ENCODE assay signal across 8 cellular contexts in genomic region chr19:56252699-56253422, GRCh38. TPM values are rescaled to one million over a fixed set of nuclear protein-coding genes. Genes with fewer than 3 reads are reported as not detected.
A peak's percentile ranks its signal among the peaks of the same experiment; 100 is the strongest.
DNase-seq lines count a peak whose midpoint lies in the region; ATAC-seq, FAIRE-seq and TF ChIP-seq lines count a peak whose summit lies in the region.

No MANE protein-coding gene starts in this region.

- H3K4me3 ChIP-seq in A549, result no peak overlapping the region

- H3K27me3 Mint-ChIP-seq in central memory CD8-positive, alpha-beta T cell, result no peaks in the 10 kb centered on the region

- ATAC-seq in A549 (peak; percentile 83 to 96; a peak in 5 of 6 replicates), GM18511 (IDR thresholded peaks at IDR 0.05; ENCODE audit: unreplicated experiment) (peak; percentile 50), GM18868 (IDR thresholded peaks at IDR 0.05; ENCODE audit: unreplicated experiment) (no peak)
- no peak for ATAC-seq in central memory CD8-positive, alpha-beta T cell (replicated peaks; ENCODE audit: extremely low read depth, poor library complexity, severe bottlenecking)

- no peaks in the 10 kb centered on the region for H3K4me1 ChIP-seq in A549

- no peak for TF ChIP-seq EP300 in A549 (IDR thresholded peaks at IDR 0.05)

- 15% methylated on average over 10 of the region's 10 CpGs for WGBS in A549 (ENCODE audit: missing lambda C conversion rate)

- DNase-seq in A549 (ENCODE audit: low read depth in 1 of 2, low spot score in 1 of 2) (peak; percentile 68 to 87), NCI-H2107 treated with DMSO at 0.1 percent for 48 hours (lab: John Stamatoyannopoulos, UW; ENCODE audit: unreplicated experiment) (peak; percentile 38), left kidney (ENCODE audit: low read depth, low spot score) (peak; percentile 92)
- peak; percentile 59 to 71 for DNase-seq in activated CD4-positive, alpha-beta T cell treated with anti-CD3 and anti-CD28 coated beads for 24 hours (ENCODE audit: low read depth in 2 of 2)
- peak; percentile 46 to 47 for DNase-seq in central memory CD8-positive, alpha-beta T cell (ENCODE audit: low spot score in 2 of 2)
- peak; percentile 48 to 68 for DNase-seq in stimulated activated CD4-positive, alpha-beta T cell treated with anti-CD3 and anti-CD28 coated beads, Interleukin-4, amount 100 ng/mL, for 4 hours

- H3K27ac Mint-ChIP-seq in central memory CD8-positive, alpha-beta T cell (ENCODE audit: low read depth), result no peak overlapping the region

- H3K36me3 Mint-ChIP-seq in central memory CD8-positive, alpha-beta T cell (ENCODE audit: insufficient read depth), result no peaks in the 10 kb centered on the region

- no peak overlapping the region for H3K4me2 ChIP-seq in A549

- H3K27ac ChIP-seq in A549, result no peak overlapping the region

- CTCF ChIA-PET in A549 (lab: Yijun Ruan, JAX), result interaction anchor here (0.6 to 5.6 kb wide), 36 partner anchors 8 to 620 kb away, joined by 3 to 51 read pairs (median 4); partner anchors contain the start of gene ZSCAN5A

- TF ChIP-seq POLR2A in A549 (IDR thresholded peaks at IDR 0.05; ENCODE audit: low read length), result no peak

- POLR2A ChIA-PET in A549 (lab: Yijun Ruan, JAX), result interaction anchor here (0.7 to 1.1 kb wide), 3 partner anchors 63 to 141 kb away, joined by 3 to 7 read pairs (median 4); no protein-coding TSS in a partner anchor

- peaks cover 9% of the 10 kb centered on the region for H3K4me1 Mint-ChIP-seq in central memory CD8-positive, alpha-beta T cell

- peak; percentile 20 to 67; a peak in 3 of 5 replicates for TF ChIP-seq RAD21 in A549 (conservative IDR thresholded peaks at IDR 0.05 in 1 of 2, IDR thresholded peaks at IDR 0.05 in 1 of 2)

- H3K4me3 Mint-ChIP-seq in central memory CD8-positive, alpha-beta T cell, result no peak overlapping the region

- H3K9me3 Mint-ChIP-seq in central memory CD8-positive, alpha-beta T cell, result no peaks in the 10 kb centered on the region

- H3K9me3 ChIP-seq in A549, result peaks cover 28% of the 10 kb centered on the region

- peak; percentile 35; the same call in 2 of the 3 replicates for TF ChIP-seq CTCF in A549 (IDR thresholded peaks at IDR 0.05)

- no peak for FAIRE-seq in A549 (lab: Jason Lieb, UNC)

TF ChIP-seq in A549, 52 proteins besides CTCF, POLR2A, EP300 and RAD21:
- TF ChIP-seq POLR2AphosphoS2 (conservative IDR thresholded peaks at IDR 0.05; ENCODE audit: low read length) (no peak), EHF (CRISPR knock-in tag; IDR thresholded peaks at IDR 0.05) (no peak), EHMT2 (IDR thresholded peaks at IDR 0.05; ENCODE audit: low read depth) (peak; percentile 83), SMC3 (IDR thresholded peaks at IDR 0.05) (peak; percentile 19; the same call in 1 of the 3 replicates)

RNA-seq across cellular contexts. Expression of gene EDDM13, which starts 19.7 kb away (rescaled TPM):
- not detected in 2 replicates for polyA plus RNA-seq in A549 (2011; rRNA removed)
- polyA plus RNA-seq in A549 (2012; cell fraction: cytosol; rRNA removed), result not detected in 2 replicates
- polyA plus RNA-seq in A549 (2012; cell fraction: nucleus; rRNA removed), result not detected in 2 replicates
- polyA plus RNA-seq in A549 (2017; fragmentation: RNase III; extraction: RNeasy Plus Mini Kit Qiagen cat#74134 plus additional on column Dnase treatment), result not detected in 3 replicates
- not detected in 2 replicates for polyA minus RNA-seq in A549 (2011; rRNA and poly(A)+ RNA removed)

RNA-seq across cellular contexts. Expression of gene ZSCAN5C, which starts 50.8 kb away (rescaled TPM):
- polyA plus RNA-seq in A549 (2011; rRNA removed) (not detected in 2 replicates), A549 (2017; fragmentation: RNase III; extraction: RNeasy Plus Mini Kit Qiagen cat#74134 plus additional on column Dnase treatment) (not detected in 3 replicates)
- not detected in 2 replicates for polyA plus RNA-seq in A549 (2012; cell fraction: cytosol; rRNA removed)
- not detected in 2 replicates for polyA plus RNA-seq in A549 (2012; cell fraction: nucleus; rRNA removed)
- not detected in 2 replicates for polyA minus RNA-seq in A549 (2011; rRNA and poly(A)+ RNA removed)

RNA-seq across cellular contexts. Expression of gene ZSCAN5B, which starts 55.3 kb away (rescaled TPM):
- polyA plus RNA-seq in A549 (2011; rRNA removed) (0.07 TPM in 1 of 2 replicates, not detected in the other), A549 (2017; fragmentation: RNase III; extraction: RNeasy Plus Mini Kit Qiagen cat#74134 plus additional on column Dnase treatment) (not detected in 3 replicates)
- polyA plus RNA-seq in A549 (2012; cell fraction: cytosol; rRNA removed), result not detected in 2 replicates
- polyA plus RNA-seq in A549 (2012; cell fraction: nucleus; rRNA removed), result not detected in 2 replicates
- polyA minus RNA-seq in A549 (2011; rRNA and poly(A)+ RNA removed), result 0.62 TPM in 1 of 2 replicates, not detected in the other

Comparison
In these comparisons a context has a peak if more than half of its experiments do, and no peak if none do; other contexts are left out.
1. ATAC-seq: peak in A549 (2 of 2) and GM18511 (single experiment); none in central memory CD8-positive, alpha-beta T cell (single experiment) and GM18868 (single experiment).
2. DNase-seq: peak in every context shown above with its lines; median percentile 92 in left kidney; 78 in A549; 65 in activated CD4-positive, alpha-beta T cell treated with anti-CD3 and anti-CD28 coated beads for 24 hours; 58 in stimulated activated CD4-positive, alpha-beta T cell treated with anti-CD3 and anti-CD28 coated beads, Interleukin-4, amount 100 ng/mL, for 4 hours; 46 in central memory CD8-positive, alpha-beta T cell; 38 in NCI-H2107 treated with DMSO at 0.1 percent for 48 hours.